In genomic region chr16:85083051-85083639, GRCh38 we compare ENCODE assay signal across 15 cellular contexts. TPM values are rescaled to one million over a fixed set of nuclear protein-coding genes. Genes with fewer than 3 reads are reported as not detected.
DNase-seq lines count a peak whose midpoint lies in the region; ATAC-seq and TF ChIP-seq lines count a peak whose summit lies in the region.
"Had no signal": no experiment of that assay in that cellular context is flagged by ENCODE, and none has a peak within 500 bp of the region (broad histone marks: within the 10 kb centered on the region; RNA-seq: fewer than 3 reads in every experiment).

No MANE protein-coding gene starts in this region.

- no peak overlapping the region for H2BK12ac ChIP-seq in mesenchymal stem cell (ENCODE audit: low read length in 2 of 2)

- no peak overlapping the region for H2AK5ac ChIP-seq in mesenchymal stem cell (ENCODE audit: low read length, severe bottlenecking)

- H3K36me3 ChIP-seq in H7 (replicated peaks; ENCODE audit: control insufficient read depth, insufficient read depth, low read length) (no peaks in the 10 kb centered on the region), mesenchymal stem cell (ENCODE audit: control insufficient read depth in 1 of 2, insufficient read depth in 2 of 2, low read depth in 1 of 2, low read length in 2 of 2) (peaks cover 31 to 54% of the 10 kb centered on the region in 2 experiments), right lobe of liver (no peaks in the 10 kb centered on the region)
- H3K36me3 ChIP-seq: uterus had no signal

- H2BK5ac ChIP-seq in mesenchymal stem cell (ENCODE audit: low read depth, low read length, poor library complexity, severe bottlenecking) = no peak overlapping the region

- H3K9me3 Mint-ChIP-seq in WTC11 = no peaks in the 10 kb centered on the region
- no peaks in the 10 kb centered on the region for H3K9me3 Mint-ChIP-seq in progenitor cell of endocrine pancreas (ENCODE audit: low read depth)

- H3K4me1 ChIP-seq in mesenchymal stem cell (ENCODE audit: control insufficient read depth, insufficient read depth, low read depth, low read length) = peaks cover 17% of the 10 kb centered on the region
- no peaks in the 10 kb centered on the region for H3K4me1 ChIP-seq in right lobe of liver
- H3K4me1 ChIP-seq: uterus had no signal

- H4K8ac ChIP-seq in mesenchymal stem cell (ENCODE audit: low read length) = peak overlapping the region; percentile 65

- no peak overlapping the region for H4K91ac ChIP-seq in mesenchymal stem cell (ENCODE audit: low read length)

- no peak overlapping the region for H3K18ac ChIP-seq in mesenchymal stem cell (ENCODE audit: low read depth in 1 of 2, low read length in 2 of 2)

- H3K4me1 Mint-ChIP-seq in WTC11 = peaks cover 45% of the 10 kb centered on the region
- peaks cover 10% of the 10 kb centered on the region for H3K4me1 Mint-ChIP-seq in progenitor cell of endocrine pancreas (ENCODE audit: low read depth)

- peak overlapping the region in 1 of 2 experiments; percentile 36 for H3K14ac ChIP-seq in mesenchymal stem cell (ENCODE audit: low read length in 2 of 2)

- H3K4me3 ChIP-seq in H7 (ENCODE audit: insufficient read depth, low read depth, low read length) (no peak overlapping the region), mesenchymal stem cell (ENCODE audit: insufficient read depth in 1 of 2, low read depth in 1 of 2, low read length in 2 of 2) (no peak overlapping the region), right lobe of liver (no peak overlapping the region)
- H3K4me3 ChIP-seq: adrenal gland, heart right ventricle, uterus had no signal

- H3K36me3 Mint-ChIP-seq in WTC11 = peaks cover 9% of the 10 kb centered on the region
- peaks cover 7% of the 10 kb centered on the region for H3K36me3 Mint-ChIP-seq in progenitor cell of endocrine pancreas (ENCODE audit: insufficient read depth)
- H3K36me3 Mint-ChIP-seq: activated CD8-positive, alpha-beta memory T cell treated with anti-CD3 and anti-CD28 coated beads, Interleukin-2, amount 10 ng/mL, durations not matched to agents 7 days and 5 days had no signal

- no peak overlapping the region for H3K27ac ChIP-seq in mesenchymal stem cell (ENCODE audit: low read length, poor library complexity, severe bottlenecking)
- no peak overlapping the region for H3K27ac ChIP-seq in right lobe of liver
- H3K27ac ChIP-seq: adrenal gland, C4-2B, heart right ventricle, uterus had no signal

- no peak overlapping the region for H3K23ac ChIP-seq in mesenchymal stem cell (ENCODE audit: low read length in 2 of 2)

- H3K27ac Mint-ChIP-seq in WTC11 (peak overlapping the region; percentile 69), progenitor cell of endocrine pancreas (no peak overlapping the region)
- H3K27ac Mint-ChIP-seq: activated CD8-positive, alpha-beta memory T cell treated with anti-CD3 and anti-CD28 coated beads, Interleukin-2, amount 10 ng/mL, durations not matched to agents 7 days and 5 days had no signal

- WGBS in mesenchymal stem cell = 21% methylated on average over 10 of the region's 13 CpGs
- 58% methylated on average over 5 of the region's 13 CpGs for WGBS in right lobe of liver (ENCODE audit: insufficient coverage, low coverage, low lambda C conversion rate, missing lambda C conversion rate)

- TF ChIP-seq CTCF in WTC11 (IDR thresholded peaks at IDR 0.05) (no peak), right lobe of liver (IDR thresholded peaks at IDR 0.05) (no peak), progenitor cell of endocrine pancreas (IDR thresholded peaks at IDR 0.05; ENCODE audit: unreplicated experiment) (no peak)

- no peak for TF ChIP-seq POLR2A in right lobe of liver (IDR thresholded peaks at IDR 0.05)

- H3K4me2 ChIP-seq in mesenchymal stem cell (ENCODE audit: low read length, poor library complexity, severe bottlenecking) = no peak overlapping the region

- H3K27me3 Mint-ChIP-seq in WTC11 (ENCODE audit: low read depth) (peaks cover 82% of the 10 kb centered on the region), progenitor cell of endocrine pancreas (peaks cover 6% of the 10 kb centered on the region)
- H3K27me3 Mint-ChIP-seq: activated CD8-positive, alpha-beta memory T cell treated with anti-CD3 and anti-CD28 coated beads, Interleukin-2, amount 10 ng/mL, durations not matched to agents 7 days and 5 days had no signal

- H2BK120ac ChIP-seq in mesenchymal stem cell (ENCODE audit: low read depth, low read length) = no peak overlapping the region

- H3K4me3 Mint-ChIP-seq in WTC11 (peak overlapping the region; percentile 53), progenitor cell of endocrine pancreas (ENCODE audit: low read depth) (no peak overlapping the region)
- H3K4me3 Mint-ChIP-seq: activated CD8-positive, alpha-beta memory T cell treated with anti-CD3 and anti-CD28 coated beads, Interleukin-2, amount 10 ng/mL, durations not matched to agents 7 days and 5 days had no signal

- H3K79me1 ChIP-seq in mesenchymal stem cell (replicated peaks; ENCODE audit: low read length, poor library complexity, severe bottlenecking) = no peaks in the 10 kb centered on the region

- H2BK15ac ChIP-seq in mesenchymal stem cell (ENCODE audit: low read depth, poor library complexity, severe bottlenecking) = no peak overlapping the region

- H3K27me3 ChIP-seq in H7 (ENCODE audit: control insufficient read depth, insufficient read depth, low read length) (peaks cover 36% of the 10 kb centered on the region), mesenchymal stem cell (ENCODE audit: control insufficient read depth in 1 of 2, insufficient read depth in 1 of 2, low read length in 2 of 2) (peaks cover 0 to 6% of the 10 kb centered on the region in 2 experiments), right lobe of liver (no peaks in the 10 kb centered on the region)
- H3K27me3 ChIP-seq: adrenal gland, heart right ventricle, uterus had no signal

- H3K9ac ChIP-seq in mesenchymal stem cell (ENCODE audit: low read length) = no peak overlapping the region

- H3K9me3 ChIP-seq in mesenchymal stem cell (ENCODE audit: control insufficient read depth, low read length) = no peaks in the 10 kb centered on the region
- H3K9me3 ChIP-seq in right lobe of liver = no peaks in the 10 kb centered on the region
- H3K9me3 ChIP-seq: adrenal gland, heart right ventricle, uterus had no signal

- no peak overlapping the region for H3K4ac ChIP-seq in mesenchymal stem cell (ENCODE audit: low read depth in 1 of 2, low read length in 2 of 2)

- DNase-seq in COLO829 (ENCODE audit: low spot score) (peak; percentile 66), H7 (peak; percentile 92), WTC11 (ENCODE audit: low spot score) (peak; percentile 34), mesenchymal stem cell (no peak), right lobe of liver (no peak), progenitor cell of endocrine pancreas (ENCODE audit: low spot score, unreplicated experiment) (no peak)
- DNase-seq: activated CD8-positive, alpha-beta memory T cell treated with anti-CD3 and anti-CD28 coated beads, Interleukin-2, amount 10 ng/mL, durations not matched to agents 7 days and 5 days; adrenal gland; heart right ventricle; NCI-H1048; uterus had no signal

- POLR2A ChIA-PET in WTC11 (lab: Charles Lee) = no interaction called here

- CTCF ChIA-PET in WTC11 (lab: Charles Lee) = interaction anchor here (1.0 to 3.3 kb wide), 8 partner anchors 8 to 156 kb away, joined by 3 to 35 read pairs (median 4); partner anchors contain the start of gene KIAA0513

- intact Hi-C loops in right lobe of liver (cut with DNase I) = loop anchor here in 1 of 2 donors (10.0 kb wide), 1 partner anchor 118 kb away; no protein-coding TSS in a partner anchor

- ATAC-seq in WTC11 (peak; percentile 71), GM19397 (IDR thresholded peaks at IDR 0.05; ENCODE audit: unreplicated experiment) (no peak), HG02852 (IDR thresholded peaks at IDR 0.05; ENCODE audit: unreplicated experiment) (no peak), right lobe of liver (no peak)
- ATAC-seq: activated CD8-positive, alpha-beta memory T cell treated with anti-CD3 and anti-CD28 coated beads, Interleukin-2, amount 10 ng/mL, durations not matched to agents 7 days and 5 days had no signal

- H2AFZ ChIP-seq in mesenchymal stem cell (ENCODE audit: low read depth, low read length) = no peak overlapping the region

TF ChIP-seq in WTC11, 78 proteins besides CTCF, POLR2A, EP300 and RAD21 (continues in another document):
- TF ChIP-seq E2F1 (CRISPR knock-in tag; IDR thresholded peaks at IDR 0.05) (no peak), ZNF317 (CRISPR knock-in tag; IDR thresholded peaks at IDR 0.05; ENCODE audit: borderline replicate concordance, low read depth) (no peak), GABPB1 (CRISPR knock-in tag; IDR thresholded peaks at IDR 0.05) (no peak), CBFB (CRISPR knock-in tag; IDR thresholded peaks at IDR 0.05; ENCODE audit: low read depth) (no peak), ZNF671 (CRISPR knock-in tag; IDR thresholded peaks at IDR 0.05) (no peak), ZMAT4 (CRISPR knock-in tag; IDR thresholded peaks at IDR 0.05) (peak; percentile 98), SP1 (CRISPR knock-in tag; conservative IDR thresholded peaks at IDR 0.05) (no peak; the same call in 1 of the 2 replicates)

RNA-seq across cellular contexts. Expression of gene CIBAR2, which starts 29.1 kb away (rescaled TPM):
- total RNA-seq in H7 (2014; rRNA removed; shearing (Covaris generic)) = not detected in 2 replicates
- total RNA-seq in WTC11 (2021) (not detected in 3 replicates), right lobe of liver (not detected), progenitor cell of endocrine pancreas (0.43 and 0.80 TPM in 2 replicates)
- polyA plus RNA-seq in mesenchymal stem cell (2013, experiment 1 of 2) = 0.03 TPM
- 0.07 TPM for polyA plus RNA-seq in mesenchymal stem cell (2013, experiment 2 of 2)
- total RNA-seq: activated CD8-positive, alpha-beta memory T cell treated with anti-CD3 and anti-CD28 coated beads, Interleukin-2, amount 10 ng/mL, durations not matched to agents 7 days and 5 days; heart right ventricle; mononuclear cell had no signal
- polyA plus RNA-seq: heart right ventricle had no signal

RNA-seq across cellular contexts. Expression of gene KIAA0513, which starts 55.5 kb away (rescaled TPM):
- 5.1 and 11.7 TPM in 2 replicates for total RNA-seq in H7 (2014; rRNA removed; shearing (Covaris generic))
- total RNA-seq in WTC11 (2021) (6.4 to 7.8 TPM (median 7.3 TPM) in 3 replicates), right lobe of liver (1 to 10 TPM; 2.6 to 7.4 (median 4.7) TPM), progenitor cell of endocrine pancreas (15.2 and 16.3 TPM in 2 replicates)
- 8.5 TPM for polyA plus RNA-seq in mesenchymal stem cell (2013, experiment 1 of 2)
- polyA plus RNA-seq in mesenchymal stem cell (2013, experiment 2 of 2) = 8.0 TPM

Comparison
In these comparisons a context has a peak if more than half of its experiments do, and no peak if none do; other contexts are left out.
1. DNase-seq: peak in COLO829 (single experiment), H7 (single experiment) and WTC11 (single experiment); none in mesenchymal stem cell (single experiment), right lobe of liver (0 of 3) and progenitor cell of endocrine pancreas (single experiment).